ENCODE assay signal across 7 cellular contexts in the genomic region with DNA sequence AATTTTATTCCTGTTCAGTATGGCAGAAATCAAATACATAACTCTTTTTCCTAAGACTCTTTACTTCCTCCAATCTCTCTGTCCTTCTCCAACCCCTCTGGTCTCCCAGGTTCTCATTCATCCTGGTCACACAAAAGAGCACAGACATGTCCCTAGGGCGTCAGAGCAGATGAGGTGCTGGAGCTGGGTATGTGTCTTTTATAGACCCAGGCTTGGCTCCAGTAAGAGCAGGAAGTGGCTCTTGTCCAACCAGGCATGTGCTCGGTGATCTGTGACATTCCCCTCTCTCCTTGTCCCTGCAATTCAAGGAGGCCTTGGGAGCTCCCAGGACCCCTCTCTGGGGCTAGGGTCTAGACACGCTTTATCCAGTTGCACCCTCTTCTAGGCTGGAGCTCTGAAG. TPM values are rescaled to one million over a fixed set of nuclear protein-coding genes. Genes with fewer than 3 reads are reported as not detected.
"Had no signal": no experiment of that assay in that cellular context is flagged by ENCODE, and none has a peak within 500 bp of the region (broad histone marks: within the 10 kb centered on the region; RNA-seq: fewer than 3 reads in every experiment).

No MANE protein-coding gene starts in this region.

- H3K4me3 ChIP-seq: GM23338, K562 had no signal

- H2AFZ ChIP-seq: GM23338 had no signal

- DNase-seq: H9, HCEC 1CT, IMR-90 had no signal

- H3K4me2 ChIP-seq: GM23338 had no signal

RNA-seq across cellular contexts. Expression of gene LCE2D, which starts 18.0 kb away (rescaled TPM):
- total RNA-seq: GM23338, H1, H9, HT-29, IMR-90, K562 had no signal
- polyA plus RNA-seq: GM23338, H1, IMR-90, K562 had no signal

RNA-seq across cellular contexts. Expression of gene LCE3A, which starts 22.2 kb away (rescaled TPM):
- total RNA-seq: GM23338, H1, H9, HT-29, IMR-90, K562 had no signal
- polyA plus RNA-seq: GM23338, H1, IMR-90, K562 had no signal

RNA-seq across cellular contexts. Expression of gene LCE2C, which starts 29.9 kb away (rescaled TPM):
- total RNA-seq: GM23338, H1, H9, HT-29, IMR-90, K562 had no signal
- polyA plus RNA-seq: GM23338, H1, IMR-90, K562 had no signal

RNA-seq across cellular contexts. Expression of gene LCE3B, which starts 31.5 kb away (rescaled TPM):
- total RNA-seq: GM23338, H1, H9, HT-29, IMR-90, K562 had no signal
- polyA plus RNA-seq: GM23338, H1, IMR-90, K562 had no signal

RNA-seq across cellular contexts. Expression of gene LCE2B, which starts 40.8 kb away (rescaled TPM):
- total RNA-seq: GM23338, H1, H9, HT-29, IMR-90, K562 had no signal
- polyA plus RNA-seq: GM23338, H1, IMR-90, K562 had no signal
